ENCODE assay signal across 1 cellular context in genomic region chr1:173266845-173267244, GRCh38.
TF ChIP-seq lines count a peak whose summit lies in the region.

No MANE protein-coding gene starts in this region.

TF ChIP-seq in K562, 482 proteins besides CTCF, POLR2A, EP300 and RAD21 (continued from another document):
- TF ChIP-seq ARID4B (CRISPR knock-in tag; IDR thresholded peaks at IDR 0.05): no peak
- no peak for TF ChIP-seq NR1H2 (CRISPR knock-in tag; IDR thresholded peaks at IDR 0.05)
- no peak for TF ChIP-seq RB1 (IDR thresholded peaks at IDR 0.05; ENCODE audit: low read depth)
- TF ChIP-seq KLF6 (CRISPR knock-in tag; IDR thresholded peaks at IDR 0.05; ENCODE audit: borderline replicate concordance): no peak
- peak; percentile 24; the same call in 1 of the 2 replicates for TF ChIP-seq FOXJ2 (tag; IDR thresholded peaks at IDR 0.05)
